Comparison of ENCODE assay signal across 8 cellular contexts in the genomic region with DNA sequence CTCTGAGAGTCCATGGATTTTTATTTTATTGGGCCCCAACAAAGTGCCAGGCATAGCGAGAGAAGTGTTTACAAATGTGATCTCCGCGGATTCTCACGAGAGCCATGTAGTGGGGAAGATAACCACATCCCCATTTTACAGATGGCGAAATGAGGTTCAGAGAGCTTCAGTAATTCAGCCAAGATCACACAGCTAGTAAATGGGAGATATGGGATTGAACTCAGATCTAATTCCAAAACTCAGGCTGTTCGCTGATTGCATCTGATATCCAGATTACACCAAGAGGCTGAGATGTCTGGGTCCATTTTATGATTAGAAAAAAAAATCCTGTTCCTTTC. TPM values are rescaled to one million over a fixed set of nuclear protein-coding genes. Genes with fewer than 3 reads are reported as not detected.
A peak's percentile ranks its signal among the peaks of the same experiment; 100 is the strongest.
DNase-seq lines count a peak whose midpoint lies in the region; ATAC-seq and TF ChIP-seq lines count a peak whose summit lies in the region.

No MANE protein-coding gene starts in this region.

- CTCF ChIA-PET in activated CD8-positive, alpha-beta T cell treated with anti-CD3 and anti-CD28 coated beads, Interleukin-2, amount 10 ng/mL, durations not matched to agents 7 days and 5 days (lab: Charles Lee), result interaction anchor here (0.9 to 9.0 kb wide), 16 partner anchors 9 to 225 kb away, joined by 3 to 98 read pairs (median 6); no protein-coding TSS in a partner anchor

- peak overlapping the region; percentile 72; the same call in 1 of the 2 replicates for H3K9ac ChIP-seq in iPS-20b (ENCODE audit: low read depth, low read length)

- 14 to 26% (median 18%) methylated on average over 6 of the region's 6 CpGs for WGBS in heart left ventricle, 4 donors
- 9 to 11% methylated on average over 6 of the region's 6 CpGs for WGBS in testis, 2 donors

- POLR2A ChIA-PET in activated CD8-positive, alpha-beta T cell treated with anti-CD3 and anti-CD28 coated beads, Interleukin-2, amount 10 ng/mL, durations not matched to agents 7 days and 5 days (lab: Charles Lee), result interaction anchor here (0.5 to 4.1 kb wide), 20 partner anchors 9 to 1130 kb away, joined by 3 to 35 read pairs (median 4); partner anchors contain the start of genes CH25H, IFIT2 and STAMBPL1

- intact Hi-C loops in heart left ventricle (cut with DNase I), result no loop called here
- intact Hi-C loops in left ventricle myocardium superior (cut with micrococcal nuclease), result no loop called here
- intact Hi-C loops in testis (cut with DNase I; ENCODE audit: low total_unique reads), result no loop called here

- no peak for TF ChIP-seq POLR2A in heart left ventricle (IDR thresholded peaks at IDR 0.05)
- TF ChIP-seq POLR2A in testis (IDR thresholded peaks at IDR 0.05), result no peak

- H3K27me3 ChIP-seq in heart left ventricle (no peaks in the 10 kb centered on the region), iPS-20b (ENCODE audit: insufficient read depth, low read length) (peaks cover 35% of the 10 kb centered on the region), testis (no peaks in the 10 kb centered on the region)

- peaks cover 47% of the 10 kb centered on the region for H3K36me3 Mint-ChIP-seq in activated CD8-positive, alpha-beta T cell treated with anti-CD3 and anti-CD28 coated beads, Interleukin-2, amount 10 ng/mL, durations not matched to agents 7 days and 5 days (ENCODE audit: low read depth)

- peak overlapping the region; percentile 54 to 96 (median 84) for H3K4me3 ChIP-seq in heart left ventricle
- H3K4me3 ChIP-seq in iPS-20b (ENCODE audit: low read length), result peak overlapping the region; percentile 91
- peak overlapping the region; percentile 66 to 92 for H3K4me3 ChIP-seq in testis

- H3K9me3 Mint-ChIP-seq in activated CD8-positive, alpha-beta T cell treated with anti-CD3 and anti-CD28 coated beads, Interleukin-2, amount 10 ng/mL, durations not matched to agents 7 days and 5 days (ENCODE audit: insufficient read depth), result peaks cover 10% of the 10 kb centered on the region

- peaks cover 0 to 84% (median 15%) of the 10 kb centered on the region in 12 donors for H3K4me1 ChIP-seq in heart left ventricle
- peaks cover 6% of the 10 kb centered on the region; the same call in 1 of the 2 replicates for H3K4me1 ChIP-seq in iPS-20b (ENCODE audit: insufficient read depth, low read length)
- H3K4me1 ChIP-seq in testis, result peaks cover 10% of the 10 kb centered on the region

- ATAC-seq in heart left ventricle (no peak), left ventricle myocardium superior (no peak), GM21737 (IDR thresholded peaks at IDR 0.05; ENCODE audit: unreplicated experiment) (no peak)
- peak; percentile 4 for ATAC-seq in activated CD8-positive, alpha-beta T cell treated with anti-CD3 and anti-CD28 coated beads, Interleukin-2, amount 10 ng/mL, durations not matched to agents 7 days and 5 days

- H3K27ac Mint-ChIP-seq in activated CD8-positive, alpha-beta T cell treated with anti-CD3 and anti-CD28 coated beads, Interleukin-2, amount 10 ng/mL, durations not matched to agents 7 days and 5 days, result peak overlapping the region; percentile 95

- H3K27me3 Mint-ChIP-seq in activated CD8-positive, alpha-beta T cell treated with anti-CD3 and anti-CD28 coated beads, Interleukin-2, amount 10 ng/mL, durations not matched to agents 7 days and 5 days (ENCODE audit: low read depth), result no peaks in the 10 kb centered on the region

- peak overlapping the region; percentile 87 to 99 (median 96) for H3K27ac ChIP-seq in heart left ventricle
- no peak overlapping the region for H3K27ac ChIP-seq in iPS-20b (ENCODE audit: low read length)
- H3K27ac ChIP-seq in testis, result peak overlapping the region; percentile 95 to 97

- H3K4me1 Mint-ChIP-seq in activated CD8-positive, alpha-beta T cell treated with anti-CD3 and anti-CD28 coated beads, Interleukin-2, amount 10 ng/mL, durations not matched to agents 7 days and 5 days (ENCODE audit: low read depth), result peaks cover 74% of the 10 kb centered on the region

- H3K36me3 ChIP-seq in heart left ventricle (no peaks in the 10 kb centered on the region), iPS-20b (ENCODE audit: insufficient read depth, low read depth, low read length) (no peaks in the 10 kb centered on the region), testis (ENCODE audit: low read depth, missing control alignments) (no peaks in the 10 kb centered on the region)

- no peaks in the 10 kb centered on the region for H3K9me3 ChIP-seq in heart left ventricle
- H3K9me3 ChIP-seq in iPS-20b (ENCODE audit: insufficient read depth, low read depth, low read length), result no peaks in the 10 kb centered on the region
- H3K9me3 ChIP-seq in testis, result no peaks in the 10 kb centered on the region

- no peak for TF ChIP-seq CTCF in heart left ventricle (IDR thresholded peaks at IDR 0.05)
- no peak for TF ChIP-seq CTCF in testis (IDR thresholded peaks at IDR 0.05)

- no peak for DNase-seq in heart left ventricle
- no peak for DNase-seq in left ventricle myocardium superior
- DNase-seq in activated CD8-positive, alpha-beta T cell treated with anti-CD3 and anti-CD28 coated beads, Interleukin-2, amount 10 ng/mL, durations not matched to agents 7 days and 5 days, result no peak
- no peak for DNase-seq in testis
- no peak for DNase-seq in stimulated activated naive CD4-positive, alpha-beta T cell treated with Interleukin-2 at 50 U/mL for 16 hours (lab: John Stamatoyannopoulos, UW)
- DNase-seq in kidney tubule cell (ENCODE audit: low spot score), result no peak

- H3K4me3 Mint-ChIP-seq in activated CD8-positive, alpha-beta T cell treated with anti-CD3 and anti-CD28 coated beads, Interleukin-2, amount 10 ng/mL, durations not matched to agents 7 days and 5 days, result peak overlapping the region; percentile 95

RNA-seq across cellular contexts. Expression of gene FAS, which starts 1.3 kb away (rescaled TPM):
- total RNA-seq in heart left ventricle (10 to 100 TPM in 2 of 9 donors, 1 to 10 TPM in 7; 2.6 to 15.6 (median 5.1) TPM), left ventricle myocardium superior (4.0 TPM), testis (10 to 100 TPM in 1 of 2 donors, 1 to 10 TPM in 1; 9.3 to 10.7 TPM)
- polyA plus RNA-seq in heart left ventricle (1 to 10 TPM; 1.6 to 3.2 TPM), testis (ENCODE audit: insufficient read depth, low read depth, low replicate concordance) (16.2 TPM)
- 10 to 100 TPM; 58.5 to 62.6 TPM for total RNA-seq in activated CD8-positive, alpha-beta T cell treated with anti-CD3 and anti-CD28 coated beads, Interleukin-2, amount 10 ng/mL, durations not matched to agents 7 days and 5 days

RNA-seq across cellular contexts. Expression of gene ACTA2, which starts 39.3 kb away (rescaled TPM):
- 100 to 1,000 TPM in 4 of 9 donors, 10 to 100 TPM in 5; 70.9 to 244 (median 86.7) TPM for total RNA-seq in heart left ventricle
- 100 to 1,000 TPM; 110 to 122 TPM for polyA plus RNA-seq in heart left ventricle
- total RNA-seq in left ventricle myocardium superior, result 53.5 TPM
- 10 to 100 TPM; 12.9 to 15.0 TPM for total RNA-seq in activated CD8-positive, alpha-beta T cell treated with anti-CD3 and anti-CD28 coated beads, Interleukin-2, amount 10 ng/mL, durations not matched to agents 7 days and 5 days
- total RNA-seq in testis, result 100 to 1,000 TPM; 398 to 527 TPM
- 939 TPM for polyA plus RNA-seq in testis (ENCODE audit: insufficient read depth, low read depth, low replicate concordance)
